ENCODE assay signal across 1 cellular context in the genomic region with DNA sequence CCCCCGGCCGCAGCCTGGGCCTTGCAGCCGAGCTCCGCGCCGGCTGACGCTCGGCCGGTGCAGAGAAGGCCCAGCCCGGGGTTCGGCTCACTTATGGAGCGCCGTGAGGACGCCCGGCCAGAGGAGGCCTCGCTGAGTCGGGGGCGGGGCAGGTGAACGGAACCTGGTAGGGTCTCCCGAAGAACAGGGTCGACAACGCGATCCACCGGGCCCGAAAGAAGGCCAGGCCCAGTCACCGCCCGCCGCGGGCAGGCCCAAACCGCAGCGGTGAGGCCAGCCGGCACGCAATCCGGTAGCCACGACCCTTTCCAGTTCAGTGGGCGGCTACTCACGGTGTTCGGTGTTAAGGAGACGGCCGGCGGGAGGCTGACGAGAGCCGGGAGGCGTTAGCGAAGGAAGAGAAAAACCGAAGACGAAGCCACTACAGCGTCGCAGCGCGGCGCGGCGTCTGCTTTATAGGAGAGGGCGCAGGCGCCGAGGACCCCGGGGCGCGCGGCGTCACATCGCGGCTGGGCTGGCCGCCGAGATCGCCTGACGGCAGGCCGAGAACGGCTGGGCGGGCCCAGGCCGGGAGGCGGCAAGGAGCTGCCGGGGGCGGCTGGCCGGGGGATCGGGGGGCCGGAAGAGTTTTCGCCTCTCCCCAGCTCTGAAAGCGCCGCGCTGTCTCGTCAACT.
TF ChIP-seq lines count a peak whose summit lies in the region.

A gene (minus strand): TSS at position 428 of the 674 bp plus-strand sequence. CDS start 2,928 bp downstream, outside the sequence.

TF ChIP-seq in K562, 482 proteins besides CTCF, POLR2A, EP300 and RAD21 (continued from another document and continues in another):
- TF ChIP-seq, protein P1, sequence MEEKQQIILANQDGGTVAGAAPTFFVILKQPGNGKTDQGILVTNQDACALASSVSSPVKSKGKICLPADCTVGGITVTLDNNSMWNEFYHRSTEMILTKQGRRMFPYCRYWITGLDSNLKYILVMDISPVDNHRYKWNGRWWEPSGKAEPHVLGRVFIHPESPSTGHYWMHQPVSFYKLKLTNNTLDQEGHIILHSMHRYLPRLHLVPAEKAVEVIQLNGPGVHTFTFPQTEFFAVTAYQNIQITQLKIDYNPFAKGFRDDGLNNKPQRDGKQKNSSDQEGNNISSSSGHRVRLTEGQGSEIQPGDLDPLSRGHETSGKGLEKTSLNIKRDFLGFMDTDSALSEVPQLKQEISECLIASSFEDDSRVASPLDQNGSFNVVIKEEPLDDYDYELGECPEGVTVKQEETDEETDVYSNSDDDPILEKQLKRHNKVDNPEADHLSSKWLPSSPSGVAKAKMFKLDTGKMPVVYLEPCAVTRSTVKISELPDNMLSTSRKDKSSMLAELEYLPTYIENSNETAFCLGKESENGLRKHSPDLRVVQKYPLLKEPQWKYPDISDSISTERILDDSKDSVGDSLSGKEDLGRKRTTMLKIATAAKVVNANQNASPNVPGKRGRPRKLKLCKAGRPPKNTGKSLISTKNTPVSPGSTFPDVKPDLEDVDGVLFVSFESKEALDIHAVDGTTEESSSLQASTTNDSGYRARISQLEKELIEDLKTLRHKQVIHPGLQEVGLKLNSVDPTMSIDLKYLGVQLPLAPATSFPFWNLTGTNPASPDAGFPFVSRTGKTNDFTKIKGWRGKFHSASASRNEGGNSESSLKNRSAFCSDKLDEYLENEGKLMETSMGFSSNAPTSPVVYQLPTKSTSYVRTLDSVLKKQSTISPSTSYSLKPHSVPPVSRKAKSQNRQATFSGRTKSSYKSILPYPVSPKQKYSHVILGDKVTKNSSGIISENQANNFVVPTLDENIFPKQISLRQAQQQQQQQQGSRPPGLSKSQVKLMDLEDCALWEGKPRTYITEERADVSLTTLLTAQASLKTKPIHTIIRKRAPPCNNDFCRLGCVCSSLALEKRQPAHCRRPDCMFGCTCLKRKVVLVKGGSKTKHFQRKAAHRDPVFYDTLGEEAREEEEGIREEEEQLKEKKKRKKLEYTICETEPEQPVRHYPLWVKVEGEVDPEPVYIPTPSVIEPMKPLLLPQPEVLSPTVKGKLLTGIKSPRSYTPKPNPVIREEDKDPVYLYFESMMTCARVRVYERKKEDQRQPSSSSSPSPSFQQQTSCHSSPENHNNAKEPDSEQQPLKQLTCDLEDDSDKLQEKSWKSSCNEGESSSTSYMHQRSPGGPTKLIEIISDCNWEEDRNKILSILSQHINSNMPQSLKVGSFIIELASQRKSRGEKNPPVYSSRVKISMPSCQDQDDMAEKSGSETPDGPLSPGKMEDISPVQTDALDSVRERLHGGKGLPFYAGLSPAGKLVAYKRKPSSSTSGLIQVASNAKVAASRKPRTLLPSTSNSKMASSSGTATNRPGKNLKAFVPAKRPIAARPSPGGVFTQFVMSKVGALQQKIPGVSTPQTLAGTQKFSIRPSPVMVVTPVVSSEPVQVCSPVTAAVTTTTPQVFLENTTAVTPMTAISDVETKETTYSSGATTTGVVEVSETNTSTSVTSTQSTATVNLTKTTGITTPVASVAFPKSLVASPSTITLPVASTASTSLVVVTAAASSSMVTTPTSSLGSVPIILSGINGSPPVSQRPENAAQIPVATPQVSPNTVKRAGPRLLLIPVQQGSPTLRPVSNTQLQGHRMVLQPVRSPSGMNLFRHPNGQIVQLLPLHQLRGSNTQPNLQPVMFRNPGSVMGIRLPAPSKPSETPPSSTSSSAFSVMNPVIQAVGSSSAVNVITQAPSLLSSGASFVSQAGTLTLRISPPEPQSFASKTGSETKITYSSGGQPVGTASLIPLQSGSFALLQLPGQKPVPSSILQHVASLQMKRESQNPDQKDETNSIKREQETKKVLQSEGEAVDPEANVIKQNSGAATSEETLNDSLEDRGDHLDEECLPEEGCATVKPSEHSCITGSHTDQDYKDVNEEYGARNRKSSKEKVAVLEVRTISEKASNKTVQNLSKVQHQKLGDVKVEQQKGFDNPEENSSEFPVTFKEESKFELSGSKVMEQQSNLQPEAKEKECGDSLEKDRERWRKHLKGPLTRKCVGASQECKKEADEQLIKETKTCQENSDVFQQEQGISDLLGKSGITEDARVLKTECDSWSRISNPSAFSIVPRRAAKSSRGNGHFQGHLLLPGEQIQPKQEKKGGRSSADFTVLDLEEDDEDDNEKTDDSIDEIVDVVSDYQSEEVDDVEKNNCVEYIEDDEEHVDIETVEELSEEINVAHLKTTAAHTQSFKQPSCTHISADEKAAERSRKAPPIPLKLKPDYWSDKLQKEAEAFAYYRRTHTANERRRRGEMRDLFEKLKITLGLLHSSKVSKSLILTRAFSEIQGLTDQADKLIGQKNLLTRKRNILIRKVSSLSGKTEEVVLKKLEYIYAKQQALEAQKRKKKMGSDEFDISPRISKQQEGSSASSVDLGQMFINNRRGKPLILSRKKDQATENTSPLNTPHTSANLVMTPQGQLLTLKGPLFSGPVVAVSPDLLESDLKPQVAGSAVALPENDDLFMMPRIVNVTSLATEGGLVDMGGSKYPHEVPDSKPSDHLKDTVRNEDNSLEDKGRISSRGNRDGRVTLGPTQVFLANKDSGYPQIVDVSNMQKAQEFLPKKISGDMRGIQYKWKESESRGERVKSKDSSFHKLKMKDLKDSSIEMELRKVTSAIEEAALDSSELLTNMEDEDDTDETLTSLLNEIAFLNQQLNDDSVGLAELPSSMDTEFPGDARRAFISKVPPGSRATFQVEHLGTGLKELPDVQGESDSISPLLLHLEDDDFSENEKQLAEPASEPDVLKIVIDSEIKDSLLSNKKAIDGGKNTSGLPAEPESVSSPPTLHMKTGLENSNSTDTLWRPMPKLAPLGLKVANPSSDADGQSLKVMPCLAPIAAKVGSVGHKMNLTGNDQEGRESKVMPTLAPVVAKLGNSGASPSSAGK (IDR thresholded peaks at IDR 0.05) = peak; percentile 14; the same call in 1 of the 2 replicates
- TF ChIP-seq CHCHD3 (CRISPR knock-in tag; IDR thresholded peaks at IDR 0.05) = no peak
- TF ChIP-seq ZSCAN29 (IDR thresholded peaks at IDR 0.05) = peak; percentile 73; the same call in 1 of the 2 replicates
- TF ChIP-seq FOSL1 (tag; conservative IDR thresholded peaks at IDR 0.05) = no peak
- peak; percentile 74 for TF ChIP-seq NFE2 (IDR thresholded peaks at IDR 0.05; ENCODE audit: low read depth)
- no peak for TF ChIP-seq DDX20 (tag; IDR thresholded peaks at IDR 0.05; ENCODE audit: low read depth)
- no peak for TF ChIP-seq MYBL2 (IDR thresholded peaks at IDR 0.05; ENCODE audit: low read depth)
- no peak for TF ChIP-seq MYBL2 (CRISPR knock-in tag; IDR thresholded peaks at IDR 0.05; ENCODE audit: borderline replicate concordance)
- no peak for TF ChIP-seq ZNF696 (CRISPR knock-in tag; conservative IDR thresholded peaks at IDR 0.05)
- no peak for TF ChIP-seq SREBF1 (IDR thresholded peaks at IDR 0.05; ENCODE audit: borderline replicate concordance, low read depth, low read length)
- peak; percentile 95 for TF ChIP-seq FOXP1 (CRISPR knock-in tag; IDR thresholded peaks at IDR 0.05)
- TF ChIP-seq, protein P2, sequence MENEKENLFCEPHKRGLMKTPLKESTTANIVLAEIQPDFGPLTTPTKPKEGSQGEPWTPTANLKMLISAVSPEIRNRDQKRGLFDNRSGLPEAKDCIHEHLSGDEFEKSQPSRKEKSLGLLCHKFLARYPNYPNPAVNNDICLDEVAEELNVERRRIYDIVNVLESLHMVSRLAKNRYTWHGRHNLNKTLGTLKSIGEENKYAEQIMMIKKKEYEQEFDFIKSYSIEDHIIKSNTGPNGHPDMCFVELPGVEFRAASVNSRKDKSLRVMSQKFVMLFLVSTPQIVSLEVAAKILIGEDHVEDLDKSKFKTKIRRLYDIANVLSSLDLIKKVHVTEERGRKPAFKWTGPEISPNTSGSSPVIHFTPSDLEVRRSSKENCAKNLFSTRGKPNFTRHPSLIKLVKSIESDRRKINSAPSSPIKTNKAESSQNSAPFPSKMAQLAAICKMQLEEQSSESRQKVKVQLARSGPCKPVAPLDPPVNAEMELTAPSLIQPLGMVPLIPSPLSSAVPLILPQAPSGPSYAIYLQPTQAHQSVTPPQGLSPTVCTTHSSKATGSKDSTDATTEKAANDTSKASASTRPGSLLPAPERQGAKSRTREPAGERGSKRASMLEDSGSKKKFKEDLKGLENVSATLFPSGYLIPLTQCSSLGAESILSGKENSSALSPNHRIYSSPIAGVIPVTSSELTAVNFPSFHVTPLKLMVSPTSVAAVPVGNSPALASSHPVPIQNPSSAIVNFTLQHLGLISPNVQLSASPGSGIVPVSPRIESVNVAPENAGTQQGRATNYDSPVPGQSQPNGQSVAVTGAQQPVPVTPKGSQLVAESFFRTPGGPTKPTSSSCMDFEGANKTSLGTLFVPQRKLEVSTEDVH (IDR thresholded peaks at IDR 0.05; ENCODE audit: low read depth, partially characterized antibody) = peak; percentile 1
- TF ChIP-seq, protein P3, sequence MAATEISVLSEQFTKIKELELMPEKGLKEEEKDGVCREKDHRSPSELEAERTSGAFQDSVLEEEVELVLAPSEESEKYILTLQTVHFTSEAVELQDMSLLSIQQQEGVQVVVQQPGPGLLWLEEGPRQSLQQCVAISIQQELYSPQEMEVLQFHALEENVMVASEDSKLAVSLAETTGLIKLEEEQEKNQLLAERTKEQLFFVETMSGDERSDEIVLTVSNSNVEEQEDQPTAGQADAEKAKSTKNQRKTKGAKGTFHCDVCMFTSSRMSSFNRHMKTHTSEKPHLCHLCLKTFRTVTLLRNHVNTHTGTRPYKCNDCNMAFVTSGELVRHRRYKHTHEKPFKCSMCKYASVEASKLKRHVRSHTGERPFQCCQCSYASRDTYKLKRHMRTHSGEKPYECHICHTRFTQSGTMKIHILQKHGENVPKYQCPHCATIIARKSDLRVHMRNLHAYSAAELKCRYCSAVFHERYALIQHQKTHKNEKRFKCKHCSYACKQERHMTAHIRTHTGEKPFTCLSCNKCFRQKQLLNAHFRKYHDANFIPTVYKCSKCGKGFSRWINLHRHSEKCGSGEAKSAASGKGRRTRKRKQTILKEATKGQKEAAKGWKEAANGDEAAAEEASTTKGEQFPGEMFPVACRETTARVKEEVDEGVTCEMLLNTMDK (IDR thresholded peaks at IDR 0.05; ENCODE audit: borderline replicate concordance, insufficient read depth, low read depth, low read length, poor library complexity, severe bottlenecking) = peak; percentile 10
- TF ChIP-seq SRF (CRISPR knock-in tag; IDR thresholded peaks at IDR 0.05) = 0 out of 4 replicates have a peak, but pooled peaks of 1 of the 2 experiments have one; percentile 37
- peak; percentile 93 for TF ChIP-seq SP1 (CRISPR knock-in tag; IDR thresholded peaks at IDR 0.05)
- no peak for TF ChIP-seq SMAD3 (CRISPR knock-in tag; conservative IDR thresholded peaks at IDR 0.05)
- TF ChIP-seq ZNF436 (CRISPR knock-in tag; IDR thresholded peaks at IDR 0.05) = no peak
- TF ChIP-seq, protein P4, sequence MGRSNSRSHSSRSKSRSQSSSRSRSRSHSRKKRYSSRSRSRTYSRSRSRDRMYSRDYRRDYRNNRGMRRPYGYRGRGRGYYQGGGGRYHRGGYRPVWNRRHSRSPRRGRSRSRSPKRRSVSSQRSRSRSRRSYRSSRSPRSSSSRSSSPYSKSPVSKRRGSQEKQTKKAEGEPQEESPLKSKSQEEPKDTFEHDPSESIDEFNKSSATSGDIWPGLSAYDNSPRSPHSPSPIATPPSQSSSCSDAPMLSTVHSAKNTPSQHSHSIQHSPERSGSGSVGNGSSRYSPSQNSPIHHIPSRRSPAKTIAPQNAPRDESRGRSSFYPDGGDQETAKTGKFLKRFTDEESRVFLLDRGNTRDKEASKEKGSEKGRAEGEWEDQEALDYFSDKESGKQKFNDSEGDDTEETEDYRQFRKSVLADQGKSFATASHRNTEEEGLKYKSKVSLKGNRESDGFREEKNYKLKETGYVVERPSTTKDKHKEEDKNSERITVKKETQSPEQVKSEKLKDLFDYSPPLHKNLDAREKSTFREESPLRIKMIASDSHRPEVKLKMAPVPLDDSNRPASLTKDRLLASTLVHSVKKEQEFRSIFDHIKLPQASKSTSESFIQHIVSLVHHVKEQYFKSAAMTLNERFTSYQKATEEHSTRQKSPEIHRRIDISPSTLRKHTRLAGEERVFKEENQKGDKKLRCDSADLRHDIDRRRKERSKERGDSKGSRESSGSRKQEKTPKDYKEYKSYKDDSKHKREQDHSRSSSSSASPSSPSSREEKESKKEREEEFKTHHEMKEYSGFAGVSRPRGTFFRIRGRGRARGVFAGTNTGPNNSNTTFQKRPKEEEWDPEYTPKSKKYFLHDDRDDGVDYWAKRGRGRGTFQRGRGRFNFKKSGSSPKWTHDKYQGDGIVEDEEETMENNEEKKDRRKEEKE (IDR thresholded peaks at IDR 0.05; ENCODE audit: borderline replicate concordance in 1 of 2, control insufficient read depth in 1 of 2, low read depth in 2 of 2, low read length in 1 of 2) = 0 out of 4 replicates have a peak, but pooled peaks of 1 of the 2 experiments have one; percentile 42
- TF ChIP-seq, protein P5, sequence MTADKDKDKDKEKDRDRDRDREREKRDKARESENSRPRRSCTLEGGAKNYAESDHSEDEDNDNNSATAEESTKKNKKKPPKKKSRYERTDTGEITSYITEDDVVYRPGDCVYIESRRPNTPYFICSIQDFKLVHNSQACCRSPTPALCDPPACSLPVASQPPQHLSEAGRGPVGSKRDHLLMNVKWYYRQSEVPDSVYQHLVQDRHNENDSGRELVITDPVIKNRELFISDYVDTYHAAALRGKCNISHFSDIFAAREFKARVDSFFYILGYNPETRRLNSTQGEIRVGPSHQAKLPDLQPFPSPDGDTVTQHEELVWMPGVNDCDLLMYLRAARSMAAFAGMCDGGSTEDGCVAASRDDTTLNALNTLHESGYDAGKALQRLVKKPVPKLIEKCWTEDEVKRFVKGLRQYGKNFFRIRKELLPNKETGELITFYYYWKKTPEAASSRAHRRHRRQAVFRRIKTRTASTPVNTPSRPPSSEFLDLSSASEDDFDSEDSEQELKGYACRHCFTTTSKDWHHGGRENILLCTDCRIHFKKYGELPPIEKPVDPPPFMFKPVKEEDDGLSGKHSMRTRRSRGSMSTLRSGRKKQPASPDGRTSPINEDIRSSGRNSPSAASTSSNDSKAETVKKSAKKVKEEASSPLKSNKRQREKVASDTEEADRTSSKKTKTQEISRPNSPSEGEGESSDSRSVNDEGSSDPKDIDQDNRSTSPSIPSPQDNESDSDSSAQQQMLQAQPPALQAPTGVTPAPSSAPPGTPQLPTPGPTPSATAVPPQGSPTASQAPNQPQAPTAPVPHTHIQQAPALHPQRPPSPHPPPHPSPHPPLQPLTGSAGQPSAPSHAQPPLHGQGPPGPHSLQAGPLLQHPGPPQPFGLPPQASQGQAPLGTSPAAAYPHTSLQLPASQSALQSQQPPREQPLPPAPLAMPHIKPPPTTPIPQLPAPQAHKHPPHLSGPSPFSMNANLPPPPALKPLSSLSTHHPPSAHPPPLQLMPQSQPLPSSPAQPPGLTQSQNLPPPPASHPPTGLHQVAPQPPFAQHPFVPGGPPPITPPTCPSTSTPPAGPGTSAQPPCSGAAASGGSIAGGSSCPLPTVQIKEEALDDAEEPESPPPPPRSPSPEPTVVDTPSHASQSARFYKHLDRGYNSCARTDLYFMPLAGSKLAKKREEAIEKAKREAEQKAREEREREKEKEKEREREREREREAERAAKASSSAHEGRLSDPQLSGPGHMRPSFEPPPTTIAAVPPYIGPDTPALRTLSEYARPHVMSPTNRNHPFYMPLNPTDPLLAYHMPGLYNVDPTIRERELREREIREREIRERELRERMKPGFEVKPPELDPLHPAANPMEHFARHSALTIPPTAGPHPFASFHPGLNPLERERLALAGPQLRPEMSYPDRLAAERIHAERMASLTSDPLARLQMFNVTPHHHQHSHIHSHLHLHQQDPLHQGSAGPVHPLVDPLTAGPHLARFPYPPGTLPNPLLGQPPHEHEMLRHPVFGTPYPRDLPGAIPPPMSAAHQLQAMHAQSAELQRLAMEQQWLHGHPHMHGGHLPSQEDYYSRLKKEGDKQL (CRISPR knock-in tag; IDR thresholded peaks at IDR 0.05; ENCODE audit: borderline replicate concordance) = no peak; the same call in none of the 2 replicates
